ENCODE assay signal across 35 cellular contexts in genomic region chr10:8460626-8461025, GRCh38.
"Had no signal": no experiment of that assay in that cellular context is flagged by ENCODE, and none has a peak within 500 bp of the region (broad histone marks: within the 10 kb centered on the region; RNA-seq: fewer than 3 reads in every experiment).

No MANE protein-coding gene starts in this region.

- H3K27me3 ChIP-seq: adrenal gland, ascending aorta, brain microvascular endothelial cell, dorsolateral prefrontal cortex, foreskin keratinocyte, gastrocnemius medialis, heart left ventricle had no signal

- H3K4me3 Mint-ChIP-seq: activated B cell treated with CpG ODN at 0.5 μM for 24 hours; activated naive CD4-positive, alpha-beta T cell treated with anti-CD3 and anti-CD28 coated beads, Interleukin-2, amount 50 U/mL, for 24 hours; activated naive CD8-positive, alpha-beta T cell treated with anti-CD3 and anti-CD28 coated beads for 36 hours; activated naive CD8-positive, alpha-beta T cell treated with anti-CD3 and anti-CD28 coated beads, Interleukin-2, amount 50 U/mL, for 24 hours; activated T-cell treated with anti-CD3 and anti-CD28 coated beads, Interleukin-2, amount 50 U/mL, for 24 hours; activated T-cell treated with anti-CD3 and anti-CD28 coated beads, Interleukin-2, amount 50 U/mL, for 72 hours; central memory CD8-positive, alpha-beta T cell; dendritic cell treated with granulocyte-macrophage colony-stimulating factor and Interleukin-4, amounts not matched to agents 40 ng/mL and 50 ng/mL, for 4 days; endodermal cell; T-helper 17 cell; T-helper 2 cell treated with Interferon-gamma antibody and Interleukin-4, amounts not matched to agents 5 μg/mL and 100 μg/mL, for 36 hours had no signal

- H3K9me3 Mint-ChIP-seq: activated naive CD4-positive, alpha-beta T cell treated with anti-CD3 and anti-CD28 coated beads, Interleukin-2, amount 50 U/mL, for 24 hours; central memory CD8-positive, alpha-beta T cell; dendritic cell treated with granulocyte-macrophage colony-stimulating factor and Interleukin-4, amounts not matched to agents 40 ng/mL and 50 ng/mL, for 4 days had no signal

- DNase-seq: activated B cell treated with CpG ODN at 0.5 μM for 24 hours; activated CD4-positive, alpha-beta T cell treated with anti-CD3 and anti-CD28 coated beads for 48 hours; activated CD4-positive, alpha-beta T cell treated with anti-CD3 and anti-CD28 coated beads, Interleukin-2, amount 50 U/mL, for 1 hour; activated CD4-positive, alpha-beta T cell treated with anti-CD3 and anti-CD28 coated beads, Interleukin-2, amount 50 U/mL, for 48 hours; activated CD8-positive, alpha-beta memory T cell treated with anti-CD3 and anti-CD28 coated beads, Interleukin-2, amount 50 U/mL, for 48 hours; activated effector memory CD4-positive, alpha-beta T cell treated with Interleukin-2 at 50 U/mL for 16 hours; activated gamma-delta T cell treated with Interleukin-2 at 50 U/mL for 16 hours; activated naive CD4-positive, alpha-beta T cell treated with Interleukin-2 at 50 U/mL for 16 hours; activated naive CD8-positive, alpha-beta T cell treated with anti-CD3 and anti-CD28 coated beads for 36 hours; activated naive CD8-positive, alpha-beta T cell treated with anti-CD3 and anti-CD28 coated beads, Interleukin-2, amount 50 U/mL, for 24 hours; activated T-cell treated with anti-CD3 and anti-CD28 coated beads for 4 hours; activated T-cell treated with anti-CD3 and anti-CD28 coated beads, Interleukin-2, amount 50 U/mL, for 24 hours; activated T-cell treated with anti-CD3 and anti-CD28 coated beads, Interleukin-2, amount 50 U/mL, for 72 hours; adrenal gland; brain microvascular endothelial cell; dorsolateral prefrontal cortex; effector memory CD4-positive, alpha-beta T cell; endodermal cell; foreskin keratinocyte; gastrocnemius medialis; glutamatergic neuron; heart left ventricle; T-helper 1 cell; T-helper 17 cell; T1000; WERI-Rb-1 had no signal

- FAIRE-seq: bronchial epithelial cell had no signal

- H3K9me3 ChIP-seq: adrenal gland, ascending aorta, gastrocnemius medialis had no signal

- H3K27ac Mint-ChIP-seq: activated B cell treated with CpG ODN at 0.5 μM for 24 hours; activated naive CD4-positive, alpha-beta T cell treated with anti-CD3 and anti-CD28 coated beads, Interleukin-2, amount 50 U/mL, for 24 hours; activated naive CD8-positive, alpha-beta T cell treated with anti-CD3 and anti-CD28 coated beads for 36 hours; activated naive CD8-positive, alpha-beta T cell treated with anti-CD3 and anti-CD28 coated beads, Interleukin-2, amount 50 U/mL, for 24 hours; activated T-cell treated with anti-CD3 and anti-CD28 coated beads, Interleukin-2, amount 50 U/mL, for 24 hours; activated T-cell treated with anti-CD3 and anti-CD28 coated beads, Interleukin-2, amount 50 U/mL, for 72 hours; dendritic cell treated with granulocyte-macrophage colony-stimulating factor and Interleukin-4, amounts not matched to agents 40 ng/mL and 50 ng/mL, for 4 days; endodermal cell; T-helper 17 cell; T-helper 2 cell treated with Interferon-gamma antibody and Interleukin-4, amounts not matched to agents 5 μg/mL and 100 μg/mL, for 36 hours had no signal

- ATAC-seq: activated CD4-positive, CD25-positive, alpha-beta regulatory T cell treated with anti-CD3 and anti-CD28 coated beads, Interleukin-2, amount 50 U/mL, for 24 hours; activated naive CD8-positive, alpha-beta T cell treated with anti-CD3 and anti-CD28 coated beads, Interleukin-2, amount 50 U/mL, for 24 hours; activated T-cell treated with anti-CD3 and anti-CD28 coated beads, Interleukin-2, amount 50 U/mL, for 72 hours; esophagus mucosa; foreskin keratinocyte; gastrocnemius medialis; heart left ventricle; T-helper 17 cell had no signal

- H3K27ac ChIP-seq: adrenal gland, ascending aorta, brain microvascular endothelial cell, coronary artery, dorsolateral prefrontal cortex, foreskin keratinocyte, gastrocnemius medialis, heart left ventricle, WERI-Rb-1 had no signal

- H3K27me3 Mint-ChIP-seq: activated B cell treated with CpG ODN at 0.5 μM for 24 hours; dendritic cell treated with granulocyte-macrophage colony-stimulating factor and Interleukin-4, amounts not matched to agents 40 ng/mL and 50 ng/mL, for 4 days had no signal

- H3K4me3 ChIP-seq: adrenal gland, ascending aorta, coronary artery, dorsolateral prefrontal cortex, gastrocnemius medialis, heart left ventricle had no signal

- H3K36me3 Mint-ChIP-seq: activated naive CD8-positive, alpha-beta T cell treated with anti-CD3 and anti-CD28 coated beads for 36 hours had no signal

- H3K36me3 ChIP-seq: adrenal gland, ascending aorta, brain microvascular endothelial cell, gastrocnemius medialis, heart left ventricle, WERI-Rb-1 had no signal

- H3K4me1 ChIP-seq: adrenal gland, ascending aorta, foreskin keratinocyte, gastrocnemius medialis, heart left ventricle had no signal

- H3K4me1 Mint-ChIP-seq: activated B cell treated with CpG ODN at 0.5 μM for 24 hours; activated naive CD4-positive, alpha-beta T cell treated with anti-CD3 and anti-CD28 coated beads, Interleukin-2, amount 50 U/mL, for 24 hours; central memory CD8-positive, alpha-beta T cell; T-helper 17 cell had no signal
